1 cellular context compared by ENCODE assay signal in the genomic region with DNA sequence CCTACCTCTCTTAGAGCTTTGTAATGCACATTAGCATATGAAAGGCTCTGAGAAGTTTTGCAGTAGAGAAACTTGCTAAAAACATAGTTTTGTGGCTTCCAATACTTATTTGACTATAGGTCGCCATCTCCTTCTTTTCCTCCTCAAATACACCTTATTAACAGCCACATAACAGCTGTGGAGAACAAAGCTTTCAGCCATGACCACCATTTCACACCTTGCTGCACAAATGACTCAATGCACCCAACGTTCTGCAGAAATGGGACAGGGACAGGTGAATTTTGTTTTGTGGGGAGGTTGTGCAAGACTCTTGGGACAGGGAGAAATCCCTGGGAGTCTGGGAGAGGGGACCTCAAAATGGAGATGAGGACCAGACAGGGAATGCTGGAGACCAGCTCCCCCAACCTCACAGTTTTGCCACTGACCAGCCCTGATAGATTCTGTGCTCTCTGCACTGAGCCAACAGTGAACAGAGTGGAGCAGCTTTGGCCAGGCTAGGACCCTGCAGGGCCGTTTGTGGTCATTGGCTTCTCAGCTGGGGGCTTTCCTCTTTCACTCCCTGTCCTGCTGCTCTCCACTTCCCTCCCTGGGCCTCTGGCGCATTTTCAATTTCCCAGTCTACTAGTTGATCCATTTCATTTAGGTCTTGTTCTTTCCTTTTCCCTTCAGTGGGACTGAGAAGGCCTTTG.
TF ChIP-seq lines count a peak whose summit lies in the region.

No MANE protein-coding gene starts in this region.

TF ChIP-seq in GM12878, 131 proteins besides CTCF, POLR2A, EP300 and RAD21 (continued from another document and continues in another):
- no peak for TF ChIP-seq HDAC2 (IDR thresholded peaks at IDR 0.05)
- TF ChIP-seq MTA3 (IDR thresholded peaks at IDR 0.05; ENCODE audit: borderline replicate concordance, low read length): no peak; the same call in 1 of the 2 replicates
- TF ChIP-seq SMAD5 (IDR thresholded peaks at IDR 0.05; ENCODE audit: low read depth): no peak
- peak; percentile 66 for TF ChIP-seq DPF2 (IDR thresholded peaks at IDR 0.05)
- peak; percentile 79 for TF ChIP-seq BCL11A (IDR thresholded peaks at IDR 0.05; ENCODE audit: low read depth, low read length)
- TF ChIP-seq NRF1 (conservative IDR thresholded peaks at IDR 0.05; ENCODE audit: low read depth, low read length): no peak
- TF ChIP-seq STAT3 (IDR thresholded peaks at IDR 0.05; ENCODE audit: low read depth, low read length): no peak
- no peak; the same call in 1 of the 2 replicates for TF ChIP-seq CREM (IDR thresholded peaks at IDR 0.05; ENCODE audit: low read depth)
- TF ChIP-seq TCF12 (IDR thresholded peaks at IDR 0.05; ENCODE audit: low read depth, low read length): peak; percentile 76; the same call in 1 of the 2 replicates
- TF ChIP-seq, protein P1, sequence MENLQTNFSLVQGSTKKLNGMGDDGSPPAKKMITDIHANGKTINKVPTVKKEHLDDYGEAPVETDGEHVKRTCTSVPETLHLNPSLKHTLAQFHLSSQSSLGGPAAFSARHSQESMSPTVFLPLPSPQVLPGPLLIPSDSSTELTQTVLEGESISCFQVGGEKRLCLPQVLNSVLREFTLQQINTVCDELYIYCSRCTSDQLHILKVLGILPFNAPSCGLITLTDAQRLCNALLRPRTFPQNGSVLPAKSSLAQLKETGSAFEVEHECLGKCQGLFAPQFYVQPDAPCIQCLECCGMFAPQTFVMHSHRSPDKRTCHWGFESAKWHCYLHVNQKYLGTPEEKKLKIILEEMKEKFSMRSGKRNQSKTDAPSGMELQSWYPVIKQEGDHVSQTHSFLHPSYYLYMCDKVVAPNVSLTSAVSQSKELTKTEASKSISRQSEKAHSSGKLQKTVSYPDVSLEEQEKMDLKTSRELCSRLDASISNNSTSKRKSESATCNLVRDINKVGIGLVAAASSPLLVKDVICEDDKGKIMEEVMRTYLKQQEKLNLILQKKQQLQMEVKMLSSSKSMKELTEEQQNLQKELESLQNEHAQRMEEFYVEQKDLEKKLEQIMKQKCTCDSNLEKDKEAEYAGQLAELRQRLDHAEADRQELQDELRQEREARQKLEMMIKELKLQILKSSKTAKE (IDR thresholded peaks at IDR 0.05; ENCODE audit: low read depth, poor library complexity, severe bottlenecking): no peak
- no peak for TF ChIP-seq MAX (IDR thresholded peaks at IDR 0.05; ENCODE audit: low read depth, low read length)
- TF ChIP-seq SUPT20H (IDR thresholded peaks at IDR 0.05; ENCODE audit: borderline replicate concordance, control insufficient read depth, low read depth, low read length): no peak
- peak in 1 of 2 experiments; percentile 76; a peak in 2 of 4 replicates for TF ChIP-seq CEBPB (IDR thresholded peaks at IDR 0.05; ENCODE audit: borderline replicate concordance in 1 of 2, low read depth in 2 of 2, low read length in 2 of 2)
- no peak for TF ChIP-seq CBX3 (IDR thresholded peaks at IDR 0.05; ENCODE audit: borderline replicate concordance, low read depth)
- TF ChIP-seq NFIC (IDR thresholded peaks at IDR 0.05; ENCODE audit: low read depth, low read length): peak; percentile 80
- TF ChIP-seq TCF3 (IDR thresholded peaks at IDR 0.05; ENCODE audit: borderline replicate concordance, insufficient read depth, low read depth, low read length): peak; percentile 59; the same call in 1 of the 2 replicates
- TF ChIP-seq MEF2B (IDR thresholded peaks at IDR 0.05; ENCODE audit: partially characterized antibody, poor library complexity, severe bottlenecking): peak; percentile 30
- no peak; the same call in 1 of the 2 replicates for TF ChIP-seq TCF7 (IDR thresholded peaks at IDR 0.05; ENCODE audit: borderline replicate concordance)
- no peak for TF ChIP-seq POU2F2 (IDR thresholded peaks at IDR 0.05; ENCODE audit: borderline replicate concordance, low read depth, low read length)
- TF ChIP-seq ZNF217 (IDR thresholded peaks at IDR 0.05): no peak
- TF ChIP-seq ZZZ3 (IDR thresholded peaks at IDR 0.05; ENCODE audit: control insufficient read depth, insufficient read length, low read depth): no peak
- peak; percentile 78 to 85 for TF ChIP-seq IKZF2 (IDR thresholded peaks at IDR 0.05)
- no peak for TF ChIP-seq KDM1A (IDR thresholded peaks at IDR 0.05; ENCODE audit: borderline replicate concordance)
- TF ChIP-seq HDAC6 (IDR thresholded peaks at IDR 0.05; ENCODE audit: unreplicated experiment): no peak
- TF ChIP-seq FOS (IDR thresholded peaks at IDR 0.05; ENCODE audit: borderline replicate concordance, extremely low read depth, insufficient read length): no peak
- TF ChIP-seq REST (IDR thresholded peaks at IDR 0.05; ENCODE audit: low read depth, low read length): no peak
- peak; percentile 54; the same call in 1 of the 2 replicates for TF ChIP-seq FOXM1 (IDR thresholded peaks at IDR 0.05; ENCODE audit: low read depth, low read length)
- peak; percentile 35; the same call in 1 of the 2 replicates for TF ChIP-seq JUNB (IDR thresholded peaks at IDR 0.05)
- no peak for TF ChIP-seq POLR2AphosphoS5 (IDR thresholded peaks at IDR 0.05; ENCODE audit: low read length)
- no peak for TF ChIP-seq USF1 (IDR thresholded peaks at IDR 0.05; ENCODE audit: borderline replicate concordance, extremely low read length, insufficient read depth, low read depth, low read length)
- no peak for TF ChIP-seq HCFC1 (IDR thresholded peaks at IDR 0.05; ENCODE audit: low read length)
- peak; percentile 82 for TF ChIP-seq IKZF1 (conservative IDR thresholded peaks at IDR 0.05)
- no peak for TF ChIP-seq ZBTB4 (CRISPR knock-in tag; IDR thresholded peaks at IDR 0.05)
- no peak for TF ChIP-seq SIX5 (IDR thresholded peaks at IDR 0.05; ENCODE audit: low read depth, low read length, severe bottlenecking)
- 0 out of 2 replicates have a peak, but pooled peaks have one; percentile 52 for TF ChIP-seq YY1 (IDR thresholded peaks at IDR 0.05; ENCODE audit: low read depth, low read length)
- TF ChIP-seq NFXL1 (IDR thresholded peaks at IDR 0.05; ENCODE audit: borderline replicate concordance): no peak
- TF ChIP-seq ATF2 (IDR thresholded peaks at IDR 0.05; ENCODE audit: low read length): peak; percentile 71; the same call in 1 of the 2 replicates
- TF ChIP-seq, protein P2, sequence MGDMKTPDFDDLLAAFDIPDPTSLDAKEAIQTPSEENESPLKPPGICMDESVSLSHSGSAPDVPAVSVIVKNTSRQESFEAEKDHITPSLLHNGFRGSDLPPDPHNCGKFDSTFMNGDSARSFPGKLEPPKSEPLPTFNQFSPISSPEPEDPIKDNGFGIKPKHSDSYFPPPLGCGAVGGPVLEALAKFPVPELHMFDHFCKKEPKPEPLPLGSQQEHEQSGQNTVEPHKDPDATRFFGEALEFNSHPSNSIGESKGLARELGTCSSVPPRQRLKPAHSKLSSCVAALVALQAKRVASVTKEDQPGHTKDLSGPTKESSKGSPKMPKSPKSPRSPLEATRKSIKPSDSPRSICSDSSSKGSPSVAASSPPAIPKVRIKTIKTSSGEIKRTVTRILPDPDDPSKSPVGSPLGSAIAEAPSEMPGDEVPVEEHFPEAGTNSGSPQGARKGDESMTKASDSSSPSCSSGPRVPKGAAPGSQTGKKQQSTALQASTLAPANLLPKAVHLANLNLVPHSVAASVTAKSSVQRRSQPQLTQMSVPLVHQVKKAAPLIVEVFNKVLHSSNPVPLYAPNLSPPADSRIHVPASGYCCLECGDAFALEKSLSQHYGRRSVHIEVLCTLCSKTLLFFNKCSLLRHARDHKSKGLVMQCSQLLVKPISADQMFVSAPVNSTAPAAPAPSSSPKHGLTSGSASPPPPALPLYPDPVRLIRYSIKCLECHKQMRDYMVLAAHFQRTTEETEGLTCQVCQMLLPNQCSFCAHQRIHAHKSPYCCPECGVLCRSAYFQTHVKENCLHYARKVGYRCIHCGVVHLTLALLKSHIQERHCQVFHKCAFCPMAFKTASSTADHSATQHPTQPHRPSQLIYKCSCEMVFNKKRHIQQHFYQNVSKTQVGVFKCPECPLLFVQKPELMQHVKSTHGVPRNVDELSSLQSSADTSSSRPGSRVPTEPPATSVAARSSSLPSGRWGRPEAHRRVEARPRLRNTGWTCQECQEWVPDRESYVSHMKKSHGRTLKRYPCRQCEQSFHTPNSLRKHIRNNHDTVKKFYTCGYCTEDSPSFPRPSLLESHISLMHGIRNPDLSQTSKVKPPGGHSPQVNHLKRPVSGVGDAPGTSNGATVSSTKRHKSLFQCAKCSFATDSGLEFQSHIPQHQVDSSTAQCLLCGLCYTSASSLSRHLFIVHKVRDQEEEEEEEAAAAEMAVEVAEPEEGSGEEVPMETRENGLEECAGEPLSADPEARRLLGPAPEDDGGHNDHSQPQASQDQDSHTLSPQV (IDR thresholded peaks at IDR 0.05): no peak
- TF ChIP-seq EED (IDR thresholded peaks at IDR 0.05; ENCODE audit: low read depth): peak; percentile 47; the same call in 1 of the 2 replicates
- TF ChIP-seq ATF7 (IDR thresholded peaks at IDR 0.05; ENCODE audit: low read depth): 0 out of 2 replicates have a peak, but pooled peaks have one; percentile 29
- no peak for TF ChIP-seq CHD4 (IDR thresholded peaks at IDR 0.05)
- TF ChIP-seq LARP7 (IDR thresholded peaks at IDR 0.05): no peak
- TF ChIP-seq, protein P3, sequence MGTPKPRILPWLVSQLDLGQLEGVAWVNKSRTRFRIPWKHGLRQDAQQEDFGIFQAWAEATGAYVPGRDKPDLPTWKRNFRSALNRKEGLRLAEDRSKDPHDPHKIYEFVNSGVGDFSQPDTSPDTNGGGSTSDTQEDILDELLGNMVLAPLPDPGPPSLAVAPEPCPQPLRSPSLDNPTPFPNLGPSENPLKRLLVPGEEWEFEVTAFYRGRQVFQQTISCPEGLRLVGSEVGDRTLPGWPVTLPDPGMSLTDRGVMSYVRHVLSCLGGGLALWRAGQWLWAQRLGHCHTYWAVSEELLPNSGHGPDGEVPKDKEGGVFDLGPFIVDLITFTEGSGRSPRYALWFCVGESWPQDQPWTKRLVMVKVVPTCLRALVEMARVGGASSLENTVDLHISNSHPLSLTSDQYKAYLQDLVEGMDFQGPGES (IDR thresholded peaks at IDR 0.05): no peak
- TF ChIP-seq TBL1XR1 (IDR thresholded peaks at IDR 0.05; ENCODE audit: low read depth, low read length): no peak
- no peak for TF ChIP-seq ESRRA (IDR thresholded peaks at IDR 0.05; ENCODE audit: low read length)
